Comparison of ENCODE assay signal across 1 cellular context in genomic region chrX:47650164-47651042, GRCh38.
A peak's percentile ranks its signal among the peaks of the same experiment; 100 is the strongest.
TF ChIP-seq lines count a peak whose summit lies in the region.

A gene with protein sequence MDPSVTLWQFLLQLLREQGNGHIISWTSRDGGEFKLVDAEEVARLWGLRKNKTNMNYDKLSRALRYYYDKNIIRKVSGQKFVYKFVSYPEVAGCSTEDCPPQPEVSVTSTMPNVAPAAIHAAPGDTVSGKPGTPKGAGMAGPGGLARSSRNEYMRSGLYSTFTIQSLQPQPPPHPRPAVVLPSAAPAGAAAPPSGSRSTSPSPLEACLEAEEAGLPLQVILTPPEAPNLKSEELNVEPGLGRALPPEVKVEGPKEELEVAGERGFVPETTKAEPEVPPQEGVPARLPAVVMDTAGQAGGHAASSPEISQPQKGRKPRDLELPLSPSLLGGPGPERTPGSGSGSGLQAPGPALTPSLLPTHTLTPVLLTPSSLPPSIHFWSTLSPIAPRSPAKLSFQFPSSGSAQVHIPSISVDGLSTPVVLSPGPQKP (minus strand): TSS chrX:47650563. CDS start chrX:47641441, 9,122 bp downstream.

TF ChIP-seq in GM12878, 131 proteins besides CTCF, POLR2A, EP300 and RAD21 (continued from another document):
- TF ChIP-seq RAD51 (IDR thresholded peaks at IDR 0.05) (peak; percentile 73), TCF7 (IDR thresholded peaks at IDR 0.05; ENCODE audit: borderline replicate concordance) (no peak), ZNF274 (IDR thresholded peaks at IDR 0.05; ENCODE audit: insufficient read depth, insufficient read length) (no peak), IRF5 (IDR thresholded peaks at IDR 0.05; ENCODE audit: borderline replicate concordance) (no peak), BHLHE40 (IDR thresholded peaks at IDR 0.05; ENCODE audit: borderline replicate concordance in 1 of 2, low read depth in 2 of 2, low read length in 1 of 2) (peak in 1 of 2 experiments; percentile 71; a peak in 2 of 4 replicates), MXI1 (IDR thresholded peaks at IDR 0.05; ENCODE audit: low read depth, low read length) (peak; percentile 49; the same call in 1 of the 2 replicates), CREM (IDR thresholded peaks at IDR 0.05; ENCODE audit: low read depth) (peak; percentile 46), RFX5 (IDR thresholded peaks at IDR 0.05; ENCODE audit: low read depth, low read length) (peak; percentile 62; the same call in 1 of the 2 replicates), YY1 (IDR thresholded peaks at IDR 0.05; ENCODE audit: low read depth, low read length) (peak; percentile 38; the same call in 1 of the 2 replicates), TCF12 (IDR thresholded peaks at IDR 0.05; ENCODE audit: low read depth, low read length) (0 out of 2 replicates have a peak, but pooled peaks have one; percentile 27), SP1 (IDR thresholded peaks at IDR 0.05; ENCODE audit: low read depth, low read length) (peak; percentile 77), NR2C1 (IDR thresholded peaks at IDR 0.05) (peak; percentile 31; the same call in 1 of the 2 replicates), JUND (IDR thresholded peaks at IDR 0.05; ENCODE audit: low read depth, low read length) (no peak), YBX1 (IDR thresholded peaks at IDR 0.05) (no peak), NR2F1 (conservative IDR thresholded peaks at IDR 0.05) (peak; percentile 87), CHD2 (IDR thresholded peaks at IDR 0.05; ENCODE audit: borderline replicate concordance, low read depth, low read length) (peak; percentile 68; the same call in 1 of the 2 replicates), IRF3 (IDR thresholded peaks at IDR 0.05) (0 out of 2 replicates have a peak, but pooled peaks have one; percentile 52), POLR2AphosphoS5 (IDR thresholded peaks at IDR 0.05; ENCODE audit: low read length) (peak; percentile 60; the same call in 1 of the 2 replicates), CREB1 (IDR thresholded peaks at IDR 0.05; ENCODE audit: low read depth) (peak; percentile 66), MEF2B (IDR thresholded peaks at IDR 0.05; ENCODE audit: partially characterized antibody, poor library complexity, severe bottlenecking) (peak; percentile 37), IKZF1 (conservative IDR thresholded peaks at IDR 0.05) (peak; percentile 51; the same call in 1 of the 2 replicates), POLR2AphosphoS2 (IDR thresholded peaks at IDR 0.05; ENCODE audit: low read depth, low read length) (peak; percentile 53; the same call in 1 of the 2 replicates), SPI1 (IDR thresholded peaks at IDR 0.05; ENCODE audit: borderline replicate concordance, insufficient read depth, low read depth, low read length) (no peak; the same call in 1 of the 2 replicates), FOS (IDR thresholded peaks at IDR 0.05; ENCODE audit: borderline replicate concordance, extremely low read depth, insufficient read length) (no peak), ZZZ3 (IDR thresholded peaks at IDR 0.05; ENCODE audit: control insufficient read depth, insufficient read length, low read depth) (no peak), EED (IDR thresholded peaks at IDR 0.05; ENCODE audit: low read depth) (0 out of 2 replicates have a peak, but pooled peaks have one; percentile 26), USF2 (IDR thresholded peaks at IDR 0.05; ENCODE audit: borderline replicate concordance, low read depth, low read length) (peak; percentile 50)
- TF ChIP-seq, protein P1, sequence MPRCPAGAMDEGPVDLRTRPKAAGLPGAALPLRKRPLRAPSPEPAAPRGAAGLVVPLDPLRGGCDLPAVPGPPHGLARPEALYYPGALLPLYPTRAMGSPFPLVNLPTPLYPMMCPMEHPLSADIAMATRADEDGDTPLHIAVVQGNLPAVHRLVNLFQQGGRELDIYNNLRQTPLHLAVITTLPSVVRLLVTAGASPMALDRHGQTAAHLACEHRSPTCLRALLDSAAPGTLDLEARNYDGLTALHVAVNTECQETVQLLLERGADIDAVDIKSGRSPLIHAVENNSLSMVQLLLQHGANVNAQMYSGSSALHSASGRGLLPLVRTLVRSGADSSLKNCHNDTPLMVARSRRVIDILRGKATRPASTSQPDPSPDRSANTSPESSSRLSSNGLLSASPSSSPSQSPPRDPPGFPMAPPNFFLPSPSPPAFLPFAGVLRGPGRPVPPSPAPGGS (IDR thresholded peaks at IDR 0.05; ENCODE audit: borderline replicate concordance, insufficient read depth, low read depth, low read length, poor library complexity, severe bottlenecking) = peak; percentile 70
- TF ChIP-seq, protein P2, sequence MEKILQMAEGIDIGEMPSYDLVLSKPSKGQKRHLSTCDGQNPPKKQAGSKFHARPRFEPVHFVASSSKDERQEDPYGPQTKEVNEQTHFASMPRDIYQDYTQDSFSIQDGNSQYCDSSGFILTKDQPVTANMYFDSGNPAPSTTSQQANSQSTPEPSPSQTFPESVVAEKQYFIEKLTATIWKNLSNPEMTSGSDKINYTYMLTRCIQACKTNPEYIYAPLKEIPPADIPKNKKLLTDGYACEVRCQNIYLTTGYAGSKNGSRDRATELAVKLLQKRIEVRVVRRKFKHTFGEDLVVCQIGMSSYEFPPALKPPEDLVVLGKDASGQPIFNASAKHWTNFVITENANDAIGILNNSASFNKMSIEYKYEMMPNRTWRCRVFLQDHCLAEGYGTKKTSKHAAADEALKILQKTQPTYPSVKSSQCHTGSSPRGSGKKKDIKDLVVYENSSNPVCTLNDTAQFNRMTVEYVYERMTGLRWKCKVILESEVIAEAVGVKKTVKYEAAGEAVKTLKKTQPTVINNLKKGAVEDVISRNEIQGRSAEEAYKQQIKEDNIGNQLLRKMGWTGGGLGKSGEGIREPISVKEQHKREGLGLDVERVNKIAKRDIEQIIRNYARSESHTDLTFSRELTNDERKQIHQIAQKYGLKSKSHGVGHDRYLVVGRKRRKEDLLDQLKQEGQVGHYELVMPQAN (conservative IDR thresholded peaks at IDR 0.05) = peak; percentile 49; the same call in 1 of the 2 replicates
- TF ChIP-seq, protein P3, sequence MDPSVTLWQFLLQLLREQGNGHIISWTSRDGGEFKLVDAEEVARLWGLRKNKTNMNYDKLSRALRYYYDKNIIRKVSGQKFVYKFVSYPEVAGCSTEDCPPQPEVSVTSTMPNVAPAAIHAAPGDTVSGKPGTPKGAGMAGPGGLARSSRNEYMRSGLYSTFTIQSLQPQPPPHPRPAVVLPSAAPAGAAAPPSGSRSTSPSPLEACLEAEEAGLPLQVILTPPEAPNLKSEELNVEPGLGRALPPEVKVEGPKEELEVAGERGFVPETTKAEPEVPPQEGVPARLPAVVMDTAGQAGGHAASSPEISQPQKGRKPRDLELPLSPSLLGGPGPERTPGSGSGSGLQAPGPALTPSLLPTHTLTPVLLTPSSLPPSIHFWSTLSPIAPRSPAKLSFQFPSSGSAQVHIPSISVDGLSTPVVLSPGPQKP (IDR thresholded peaks at IDR 0.05; ENCODE audit: low read depth, low read length) = peak; percentile 36; the same call in 1 of the 2 replicates
TF ChIP-seq in GM12878: peak in this region for 34.
